Comparison of ENCODE assay signal across 8 cellular contexts in the genomic region with DNA sequence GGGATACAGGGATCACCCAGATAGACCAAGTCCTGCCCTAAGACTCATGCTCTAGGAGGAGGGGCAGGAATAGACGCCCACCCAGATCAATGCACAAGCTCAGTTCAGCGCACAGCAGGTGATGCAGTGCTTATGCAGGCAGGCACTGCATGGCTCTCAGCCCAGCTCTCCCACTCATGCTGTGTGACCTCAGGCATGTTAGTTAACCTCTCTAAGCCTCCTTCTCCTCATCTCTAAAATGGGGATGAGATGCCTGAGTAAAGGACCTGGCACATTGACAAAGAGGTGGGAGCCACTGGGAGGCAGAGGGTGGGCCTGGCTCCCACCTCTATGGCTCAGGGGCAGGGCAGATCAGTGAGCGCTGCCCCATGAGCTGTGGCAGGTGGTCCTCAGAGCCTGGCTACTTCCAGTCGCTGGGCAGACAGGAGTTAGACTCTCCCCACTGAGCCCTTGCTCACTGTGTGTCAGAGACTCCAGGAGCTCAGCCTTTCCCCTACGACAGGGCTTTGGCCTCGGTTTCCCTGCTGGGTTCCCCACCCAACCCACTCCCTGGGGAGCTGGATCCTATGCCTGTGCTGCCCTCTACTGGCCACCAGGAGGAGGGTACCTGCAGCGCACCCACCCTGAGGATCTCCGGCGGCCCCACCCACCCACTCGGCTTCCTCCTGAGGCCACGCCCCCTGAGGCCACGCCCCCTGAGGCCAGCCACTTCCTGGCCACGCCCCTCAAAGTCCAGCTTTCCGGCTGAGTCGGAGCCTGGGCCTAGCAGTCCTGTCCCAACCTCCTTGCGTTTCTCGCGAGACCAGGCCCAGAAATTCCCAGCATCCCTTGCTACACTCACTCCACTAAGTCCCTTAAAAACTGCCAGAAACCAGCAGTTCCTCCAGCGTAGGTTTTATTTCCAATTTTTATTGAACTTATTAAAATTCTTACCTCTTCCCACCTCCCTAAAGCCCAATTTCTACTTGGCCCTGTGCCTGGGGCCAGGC.
DNase-seq lines count a peak whose midpoint lies in the region; ATAC-seq, FAIRE-seq and TF ChIP-seq lines count a peak whose summit lies in the region.

No MANE protein-coding gene starts in this region.

- H3K9me3 ChIP-seq in T-helper 17 cell (ENCODE audit: control insufficient read depth, low read length, poor library complexity, severe bottlenecking): no peaks in the 10 kb centered on the region
- H3K9me3 ChIP-seq in astrocyte (ENCODE audit: insufficient read depth, low read depth, low read length): peaks cover 9% of the 10 kb centered on the region

- FAIRE-seq in astrocyte (lab: Jason Lieb, UNC): no peak

- ATAC-seq in T-helper 17 cell (peak; percentile 56), HG03469 (IDR thresholded peaks at IDR 0.05; ENCODE audit: unreplicated experiment) (no peak), GM19023 (IDR thresholded peaks at IDR 0.05; ENCODE audit: unreplicated experiment) (no peak)

- TF ChIP-seq CTCF in LNCaP clone FGC (IDR thresholded peaks at IDR 0.05; ENCODE audit: control insufficient read depth, extremely low read depth, insufficient read depth) (peak; percentile 74), astrocyte (IDR thresholded peaks at IDR 0.05; ENCODE audit: insufficient read depth, low read depth, low read length) (peak; percentile 23)

- no peaks in the 10 kb centered on the region for H4K20me1 ChIP-seq in astrocyte (ENCODE audit: insufficient read depth, low read length)

- no peak overlapping the region for H3K9ac ChIP-seq in astrocyte (ENCODE audit: low read length)

- H3K36me3 Mint-ChIP-seq in T-helper 17 cell (ENCODE audit: low read depth) (no peaks in the 10 kb centered on the region), astrocyte (ENCODE audit: low read depth, unreplicated experiment) (no peaks in the 10 kb centered on the region)

- H3K4me3 Mint-ChIP-seq in T-helper 17 cell (no peak overlapping the region), astrocyte (ENCODE audit: unreplicated experiment) (no peak overlapping the region)

- H3K9me3 Mint-ChIP-seq in astrocyte (ENCODE audit: unreplicated experiment): peaks cover 22% of the 10 kb centered on the region

- H3K27ac Mint-ChIP-seq in T-helper 17 cell (no peak overlapping the region), astrocyte (ENCODE audit: unreplicated experiment) (no peak overlapping the region)

- H3K79me2 ChIP-seq in astrocyte (ENCODE audit: insufficient read depth, low read length): no peaks in the 10 kb centered on the region

- no peak overlapping the region for H2AFZ ChIP-seq in astrocyte (ENCODE audit: low read depth, low read length)

- H3K27me3 Mint-ChIP-seq in T-helper 17 cell: no peaks in the 10 kb centered on the region
- H3K27me3 Mint-ChIP-seq in astrocyte (ENCODE audit: low read depth, unreplicated experiment): peaks cover 5% of the 10 kb centered on the region

- no peaks in the 10 kb centered on the region for H3K36me3 ChIP-seq in astrocyte (ENCODE audit: insufficient read depth, low read length)

- no peaks in the 10 kb centered on the region for H3K27me3 ChIP-seq in astrocyte (ENCODE audit: insufficient read depth, low read length)

- H3K27ac ChIP-seq in astrocyte (ENCODE audit: low read depth, low read length): no peak overlapping the region

- peak; percentile 91 for DNase-seq in ELF-1 (ENCODE audit: low read depth, low spot score)
- peak; percentile 40 for DNase-seq in LNCaP clone FGC (ENCODE audit: low read depth)
- peak in 2 of 3 donors; percentile 22 to 30 for DNase-seq in T-helper 17 cell
- peak; percentile 39 for DNase-seq in astrocyte (ENCODE audit: low read depth)
- peak; percentile 95 for DNase-seq in islet precursor cell
- peak; percentile 27 for DNase-seq in stimulated activated CD4-positive, alpha-beta T cell treated with anti-CD3 and anti-CD28 coated beads, Interleukin-4, amount 100 ng/mL, for 4 hours

- H3K4me1 Mint-ChIP-seq in T-helper 17 cell (peaks cover 3% of the 10 kb centered on the region), astrocyte (ENCODE audit: low read depth, unreplicated experiment) (no peaks in the 10 kb centered on the region)

- H3K4me3 ChIP-seq in LNCaP clone FGC (ENCODE audit: low read depth, low read length) (no peak overlapping the region), astrocyte (ENCODE audit: insufficient read depth, low read depth, low read length) (no peak overlapping the region)

- no peaks in the 10 kb centered on the region for H3K4me1 ChIP-seq in astrocyte (ENCODE audit: insufficient read depth, low read length)

- no peak overlapping the region for H3K4me2 ChIP-seq in astrocyte (ENCODE audit: low read length)

Comparison
In these comparisons a context has a peak if more than half of its experiments do, and no peak if none do; other contexts are left out.
1. DNase-seq: peak in every context shown above with its lines; median percentile 95 in islet precursor cell; 91 in ELF-1; 40 in LNCaP clone FGC; 39 in astrocyte; 27 in stimulated activated CD4-positive, alpha-beta T cell treated with anti-CD3 and anti-CD28 coated beads, Interleukin-4, amount 100 ng/mL, for 4 hours; 26 in T-helper 17 cell.